In the genomic region with DNA sequence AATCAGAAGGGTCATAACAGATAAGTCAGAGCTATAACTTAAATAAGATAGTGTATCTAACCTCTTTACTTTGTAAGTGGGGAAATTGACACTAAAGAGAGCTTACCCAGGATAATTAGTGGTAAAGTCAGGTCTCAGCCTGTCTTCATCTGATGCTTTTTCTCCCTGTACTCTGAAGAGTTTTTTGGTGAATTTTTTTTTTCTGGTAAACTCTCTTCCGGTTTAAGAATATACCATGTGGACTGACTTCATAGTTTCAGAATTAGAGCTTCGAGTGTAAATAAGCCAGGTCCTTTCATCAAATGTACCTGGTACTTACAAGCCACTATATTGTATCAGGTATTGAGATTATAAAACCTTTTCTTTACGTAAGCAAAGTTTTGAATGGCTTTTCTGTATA, we compare ENCODE assay signal across 16 cellular contexts. TPM values are rescaled to one million over a fixed set of nuclear protein-coding genes. Genes with fewer than 3 reads are reported as not detected.
DNase-seq lines count a peak whose midpoint lies in the region; ATAC-seq, FAIRE-seq and TF ChIP-seq lines count a peak whose summit lies in the region.
"Had no signal": no experiment of that assay in that cellular context is flagged by ENCODE, and none has a peak within 500 bp of the region (broad histone marks: within the 10 kb centered on the region; RNA-seq: fewer than 3 reads in every experiment).

No MANE protein-coding gene starts in this region.

- intact Hi-C loops in GM12878 (cut with micrococcal nuclease; ENCODE audit: unreplicated experiment) (no loop called here), posterior vena cava (cut with DNase I) (no loop called here)

- FAIRE-seq in GM12878 (lab: Jason Lieb, UNC) = no peak

- H3K27me3 ChIP-seq in KMS-11 (ENCODE audit: insufficient read depth, low read depth) (no peaks in the 10 kb centered on the region), GM12878 (replicated peaks in 1 of 2; ENCODE audit: control insufficient read depth in 2 of 2, insufficient read depth in 2 of 2, low read length in 1 of 2) (no peaks in the 10 kb centered on the region)

- DNase-seq in GM12865 (ENCODE audit: low read depth) (peak; percentile 31), GM12878 (ENCODE audit: low read depth, low spot score) (no peak), NCI-H226 (no peak), posterior vena cava (ENCODE audit: low spot score) (no peak), GM19238 (ENCODE audit: insufficient read length, low spot score) (no peak)
- DNase-seq: C1 segment of cervical spinal cord; Calu3; CD4-positive, alpha-beta memory T cell; COR-L47; DMS53; DMS79 treated with DMSO at 0.1 percent for 48 hours; GF-D8; GOT3; HFFc6 had no signal

- H3K4me3 ChIP-seq in GM12865 (ENCODE audit: low read depth, low read length) (no peak overlapping the region), KMS-11 (IDR thresholded peaks at IDR 0.05; ENCODE audit: insufficient read depth, low read depth, low read length) (no peak overlapping the region), GM12878 (no peak overlapping the region)
- H3K4me3 ChIP-seq: HAP-1 had no signal

- in situ Hi-C loops in GM12878 (cut with MboI) = no loop called here

- ATAC-seq in GM12878 = peak; percentile 39

- H4K20me1 ChIP-seq in KMS-11 (ENCODE audit: insufficient read depth) (no peaks in the 10 kb centered on the region), GM12878 (ENCODE audit: control insufficient read depth, insufficient read depth) (no peaks in the 10 kb centered on the region)

- H3K79me2 ChIP-seq in KMS-11 (ENCODE audit: insufficient read depth, low read depth) = peaks cover 69% of the 10 kb centered on the region
- H3K79me2 ChIP-seq in GM12878 (ENCODE audit: control insufficient read depth, insufficient read depth, low read length) = peaks cover 3% of the 10 kb centered on the region

- 74% methylated on average over 3 of the region's 3 CpGs for WGBS in GM12878 (ENCODE audit: insufficient coverage, insufficient replicate concordance, low lambda C conversion rate, missing lambda C conversion rate)

- H3K9me3 ChIP-seq in GM12878 (replicated peaks; ENCODE audit: control insufficient read depth, insufficient read depth, low read length) = no peaks in the 10 kb centered on the region
- H3K9me3 ChIP-seq: HAP-1 had no signal

- H3K36me3 ChIP-seq in KMS-11 (ENCODE audit: insufficient read depth) (no peaks in the 10 kb centered on the region; the same call in 1 of the 2 replicates), GM12878 (ENCODE audit: control insufficient read depth in 2 of 2, insufficient read depth in 2 of 2, low read length in 1 of 2) (no peaks in the 10 kb centered on the region; a peak in 1 of 4 replicates)

- CTCF ChIA-PET in GM12878 (lab: Yijun Ruan, JAX) = no interaction called here

- H3K27ac ChIP-seq in KMS-11 = peak overlapping the region; percentile 67
- no peak overlapping the region for H3K27ac ChIP-seq in GM12878 (ENCODE audit: control insufficient read depth, insufficient read depth)

- TF ChIP-seq RAD21 in GM12878 (IDR thresholded peaks at IDR 0.05; ENCODE audit: insufficient read depth, low read depth, low read length) = no peak

- peak overlapping the region; percentile 99 for H3K4me2 ChIP-seq in KMS-11
- H3K4me2 ChIP-seq in GM12878 (ENCODE audit: control insufficient read depth, insufficient read depth) = no peak overlapping the region

- POLR2A ChIA-PET in GM12878 (lab: Charles Lee) = no interaction called here

- BruUV-seq in GM12878 (replicated peaks; lab: Mats Ljungman, UMichigan) = no TSS peak

- H3K9ac ChIP-seq in KMS-11 = peak overlapping the region; percentile 31; the same call in 1 of the 2 replicates
- H3K9ac ChIP-seq in GM12878 (ENCODE audit: control insufficient read depth, insufficient read depth, low read length) = no peak overlapping the region

- SMC1A ChIA-PET in GM12878 (lab: Charles Lee; ENCODE audit: uncharacterized antibody, unreplicated experiment) = no interaction called here

- no peak for TF ChIP-seq CTCF in GM12865 (IDR thresholded peaks at IDR 0.05; ENCODE audit: insufficient read depth, low read depth, low read length, missing control alignments)
- no peak for TF ChIP-seq CTCF in KMS-11 (conservative IDR thresholded peaks at IDR 0.05; ENCODE audit: low read depth, low read length)
- TF ChIP-seq CTCF in GM12878 (IDR thresholded peaks at IDR 0.05 in 2 of 3, conservative IDR thresholded peaks at IDR 0.05 in 1 of 3; ENCODE audit: control insufficient read depth in 2 of 3, extremely low read depth in 1 of 3, insufficient read depth in 1 of 3, low read depth in 3 of 3, low read length in 3 of 3) = no peak

- no peak overlapping the region for H2AFZ ChIP-seq in KMS-11 (ENCODE audit: low read depth)
- no peak overlapping the region for H2AFZ ChIP-seq in GM12878 (ENCODE audit: control insufficient read depth, low read depth, low read length)

- H3K4me1 ChIP-seq in KMS-11 (ENCODE audit: low read depth, poor library complexity, severe bottlenecking) = peaks cover 49% of the 10 kb centered on the region
- H3K4me1 ChIP-seq in GM12878 (ENCODE audit: control insufficient read depth, insufficient read depth, low read length) = no peaks in the 10 kb centered on the region

- TF ChIP-seq POLR2A in GM12878 (IDR thresholded peaks at IDR 0.05; ENCODE audit: low read depth, low read length) = no peak

- no peak for TF ChIP-seq EP300 in GM12878 (IDR thresholded peaks at IDR 0.05; ENCODE audit: borderline replicate concordance in 1 of 2, control insufficient read depth in 1 of 2, low read depth in 2 of 2, low read length in 2 of 2)

- RAD21 ChIA-PET in GM12878 (lab: Charles Lee; ENCODE audit: unreplicated experiment) = no interaction called here

TF ChIP-seq in GM12878, 131 proteins besides CTCF, POLR2A, EP300 and RAD21:
- TF ChIP-seq RUNX3 (IDR thresholded peaks at IDR 0.05; ENCODE audit: low read length) (peak; percentile 9; the same call in 1 of the 2 replicates), JUNB (IDR thresholded peaks at IDR 0.05) (peak; percentile 17; the same call in 1 of the 2 replicates), ZNF384 (IDR thresholded peaks at IDR 0.05; ENCODE audit: borderline replicate concordance, low read depth, low read length) (no peak)

RNA-seq across cellular contexts. Expression of a gene that starts 6.8 kb away (rescaled TPM):
- 22.4 and 23.5 TPM in 2 replicates for total RNA-seq in GM12878 (2013; cell fraction: nucleolus; rRNA removed)
- total RNA-seq in GM12878 (2014; rRNA removed) = 11.2 and 12.6 TPM in 2 replicates
- 7.8 and 8.7 TPM in 2 replicates for total RNA-seq in GM12878 (2014; rRNA removed; fragmentation: Illumina TruSeq; extraction: Trizol)
- 12.7 and 14.5 TPM in 2 replicates for total RNA-seq in GM12878 (2021)
- 2.2 TPM for polyA plus RNA-seq in GM12878 (2011; ENCODE audit: low read depth)
- 9.4 and 10.1 TPM in 2 replicates for polyA plus RNA-seq in GM12878 (2011; rRNA removed)
- 3.5 and 5.4 TPM in 2 replicates for polyA plus RNA-seq in GM12878 (2011; cell fraction: cytosol; rRNA removed)
- 4.8 and 6.8 TPM in 2 replicates for polyA plus RNA-seq in GM12878 (2011; cell fraction: nucleus; rRNA removed)
- polyA plus RNA-seq in GM12878 (2012) = 5.6 and 7.6 TPM in 2 replicates
- 11.4 and 12.7 TPM in 2 replicates for polyA plus RNA-seq in GM12878 (2014; fragmentation: Illumina TruSeq; extraction: Trizol)
- polyA plus RNA-seq in GM12878 (2014; fragmentation: Nextera tagmentation; extraction: Ambion mirVana) = 1 to 10 TPM; 3.9 to 5.4 TPM
- polyA plus RNA-seq in GM12878 (2014; rRNA removed) = 7.5 and 8.2 TPM in 2 replicates
- 10 to 100 TPM; 25.2 to 29.2 TPM for polyA plus RNA-seq in GM12878 (2016; fragmentation: Nextera tagmentation; extraction: Ambion mirVana)
- 3.9 and 5.4 TPM in 2 replicates for polyA minus RNA-seq in GM12878 (2011; rRNA and poly(A)+ RNA removed)
- polyA minus RNA-seq in GM12878 (2011; cell fraction: cytosol; rRNA and poly(A)+ RNA removed) = 2.9 and 4.0 TPM in 2 replicates
- polyA minus RNA-seq in GM12878 (2011; cell fraction: nucleus; rRNA and poly(A)+ RNA removed) = 7.5 and 13.5 TPM in 2 replicates
- total RNA-seq in posterior vena cava = 10 to 100 TPM; 10.2 to 11.1 TPM
